19 cellular contexts compared by ENCODE assay signal in the genomic region with DNA sequence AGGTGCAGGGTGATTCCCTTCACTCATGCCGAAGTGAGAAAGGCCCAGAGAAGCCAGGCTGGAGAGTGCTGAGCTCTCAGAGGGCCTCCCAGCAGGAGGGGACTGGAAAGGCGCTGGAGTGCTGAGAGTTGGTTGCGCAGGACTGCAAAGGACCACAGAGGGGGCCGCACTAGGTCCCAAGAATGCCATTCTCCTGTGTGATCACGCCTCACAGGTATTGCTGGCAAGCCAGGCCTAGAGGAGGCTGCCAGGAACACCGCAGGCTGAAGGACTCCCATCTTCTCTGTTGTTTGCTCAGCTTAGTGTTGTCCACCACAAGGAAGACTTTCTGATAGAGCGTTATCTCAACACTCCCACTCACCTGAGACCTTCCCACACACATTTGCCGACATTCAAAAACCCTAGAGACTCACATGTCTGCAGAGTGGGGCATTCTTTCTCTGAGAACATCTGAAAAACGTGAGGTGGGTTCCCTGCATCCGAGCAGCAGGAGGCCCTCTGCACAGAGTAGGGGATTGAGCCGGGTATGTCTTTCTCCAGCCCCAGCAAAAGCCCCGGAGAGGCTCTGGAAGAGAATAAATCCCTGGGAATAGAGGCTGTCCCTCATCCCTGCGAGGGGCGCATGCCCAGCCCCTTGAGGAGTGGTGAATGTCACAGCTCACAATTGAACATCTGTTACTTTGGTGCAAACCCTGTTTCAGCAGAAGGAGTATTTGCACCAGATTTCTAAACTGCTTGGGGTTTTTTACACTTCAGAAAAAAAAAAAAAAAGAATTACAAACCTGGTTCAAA.
A peak's percentile ranks its signal among the peaks of the same experiment; 100 is the strongest.
DNase-seq lines count a peak whose midpoint lies in the region; ATAC-seq, FAIRE-seq and TF ChIP-seq lines count a peak whose summit lies in the region.
"Had no signal": no experiment of that assay in that cellular context is flagged by ENCODE, and none has a peak within 500 bp of the region (broad histone marks: within the 10 kb centered on the region; RNA-seq: fewer than 3 reads in every experiment).

No MANE protein-coding gene starts in this region.

- FAIRE-seq in HepG2 (lab: Jason Lieb, UNC), result no peak
- FAIRE-seq: A204.1, RCC 7860 had no signal

- H3K27me3 ChIP-seq in WERI-Rb-1 (ENCODE audit: insufficient read depth, low read depth, severe bottlenecking) (no peaks in the 10 kb centered on the region), HepG2 (ENCODE audit: control insufficient read depth in 1 of 2, insufficient read depth in 2 of 2, low read length in 2 of 2) (no peaks in the 10 kb centered on the region)

- no peak overlapping the region for H3K9ac ChIP-seq in HepG2 (ENCODE audit: insufficient read depth, low read depth, low read length)

- TF ChIP-seq POLR2A in HepG2 (IDR thresholded peaks at IDR 0.05; ENCODE audit: insufficient read depth in 1 of 2, low read depth in 2 of 2, low read length in 2 of 2), result no peak

- H2AFZ ChIP-seq in HepG2 (ENCODE audit: low read length), result no peak overlapping the region

- intact Hi-C loops in HepG2 (cut with micrococcal nuclease; ENCODE audit: unreplicated experiment), result no loop called here

- H3K36me3 ChIP-seq in WERI-Rb-1, result no peaks in the 10 kb centered on the region
- no peaks in the 10 kb centered on the region for H3K36me3 ChIP-seq in HepG2 (replicated peaks in 1 of 2; ENCODE audit: control insufficient read depth in 1 of 2, insufficient read depth in 2 of 2, low read length in 2 of 2)

- TF ChIP-seq RAD21 in HepG2 (CRISPR knock-in tag; IDR thresholded peaks at IDR 0.05), result no peak

- H3K4me3 ChIP-seq in WERI-Rb-1 (ENCODE audit: low read depth, low read length) (no peak overlapping the region), HepG2 (replicated peaks in 1 of 3; ENCODE audit: insufficient read depth in 1 of 3, low read depth in 2 of 3, low read length in 3 of 3) (peak overlapping the region in 1 of 3 experiments; percentile 5; a peak in 1 of 6 replicates)

- ATAC-seq in HepG2 (peak; percentile 80), GM19395 (IDR thresholded peaks at IDR 0.05; ENCODE audit: unreplicated experiment) (no peak), HG02840 (IDR thresholded peaks at IDR 0.05; ENCODE audit: low FRiP score, unreplicated experiment) (no peak)

- CTCF ChIA-PET in HepG2 (lab: Yijun Ruan, JAX; ENCODE audit: low intra/inter-chr PET ratio, low total read pairs), result no interaction called here

- no TSS peak for BruUV-seq in HepG2 (replicated peaks; lab: Mats Ljungman, UMichigan)

- peaks cover 22% of the 10 kb centered on the region for H3K4me1 ChIP-seq in HepG2 (ENCODE audit: insufficient read depth, low read length)
- H3K4me1 ChIP-seq: Caco-2 had no signal

- H3K79me2 ChIP-seq in HepG2 (ENCODE audit: insufficient read depth, low read length), result no peaks in the 10 kb centered on the region

- POLR2A ChIA-PET in HepG2 (lab: Yijun Ruan, JAX), result no interaction called here

- WGBS in HepG2 (ENCODE audit: low lambda C conversion rate), result 29% methylated on average over 12 of the region's 14 CpGs

- no peaks in the 10 kb centered on the region for H3K9me3 ChIP-seq in WERI-Rb-1 (ENCODE audit: severe bottlenecking)
- no peaks in the 10 kb centered on the region for H3K9me3 ChIP-seq in HepG2 (ENCODE audit: low read length)

- H3K27ac ChIP-seq in WERI-Rb-1, result peak overlapping the region; percentile 13; the same call in 1 of the 2 replicates
- no peak overlapping the region for H3K27ac ChIP-seq in HepG2 (ENCODE audit: extremely low read length, insufficient read depth, low read length)

- peak overlapping the region; percentile 36; the same call in 1 of the 2 replicates for H3K4me2 ChIP-seq in HepG2 (ENCODE audit: low read depth, low read length)

- H4K20me1 ChIP-seq in HepG2 (ENCODE audit: insufficient read depth, low read length), result no peaks in the 10 kb centered on the region

- TF ChIP-seq EP300 in HepG2 (IDR thresholded peaks at IDR 0.05; ENCODE audit: low read depth in 2 of 2, low read length in 2 of 2), result no peak
- TF ChIP-seq EP300 in HepG2 (CRISPR knock-in tag; IDR thresholded peaks at IDR 0.05; ENCODE audit: borderline replicate concordance), result no peak

- TF ChIP-seq CTCF in WERI-Rb-1 (IDR thresholded peaks at IDR 0.05; ENCODE audit: low read depth, low read length) (no peak), HepG2 (CRISPR knock-in tag; IDR thresholded peaks at IDR 0.05) (no peak)

- in situ Hi-C loops in HepG2 (cut with HindIII; ENCODE audit: extremely low pct_ligation_motif_present, low pct_unique_long_range_greater_than_20kb), result no loop called here

- peak; percentile 12 for DNase-seq in Ammon's horn (ENCODE audit: low spot score)
- DNase-seq in NCI-H2171 (lab: John Stamatoyannopoulos, UW), result peak; percentile 59
- peak; percentile 86 for DNase-seq in WERI-Rb-1
- DNase-seq in HepG2 (ENCODE audit: low spot score), result no peak
- DNase-seq in NCI-H1417 (lab: John Stamatoyannopoulos, UW), result no peak
- DNase-seq in HuH-7.5 (ENCODE audit: low spot score), result no peak
- DNase-seq: Caco-2, DND-41, GF-D8, HFFc6, KG1, NCI-H1105, NCI-H2081 treated with DMSO at 0.1 percent for 48 hours, NCI-H226, SIG-M5 had no signal

TF ChIP-seq in HepG2, 621 proteins besides CTCF, POLR2A, EP300 and RAD21:
- TF ChIP-seq, protein P1, sequence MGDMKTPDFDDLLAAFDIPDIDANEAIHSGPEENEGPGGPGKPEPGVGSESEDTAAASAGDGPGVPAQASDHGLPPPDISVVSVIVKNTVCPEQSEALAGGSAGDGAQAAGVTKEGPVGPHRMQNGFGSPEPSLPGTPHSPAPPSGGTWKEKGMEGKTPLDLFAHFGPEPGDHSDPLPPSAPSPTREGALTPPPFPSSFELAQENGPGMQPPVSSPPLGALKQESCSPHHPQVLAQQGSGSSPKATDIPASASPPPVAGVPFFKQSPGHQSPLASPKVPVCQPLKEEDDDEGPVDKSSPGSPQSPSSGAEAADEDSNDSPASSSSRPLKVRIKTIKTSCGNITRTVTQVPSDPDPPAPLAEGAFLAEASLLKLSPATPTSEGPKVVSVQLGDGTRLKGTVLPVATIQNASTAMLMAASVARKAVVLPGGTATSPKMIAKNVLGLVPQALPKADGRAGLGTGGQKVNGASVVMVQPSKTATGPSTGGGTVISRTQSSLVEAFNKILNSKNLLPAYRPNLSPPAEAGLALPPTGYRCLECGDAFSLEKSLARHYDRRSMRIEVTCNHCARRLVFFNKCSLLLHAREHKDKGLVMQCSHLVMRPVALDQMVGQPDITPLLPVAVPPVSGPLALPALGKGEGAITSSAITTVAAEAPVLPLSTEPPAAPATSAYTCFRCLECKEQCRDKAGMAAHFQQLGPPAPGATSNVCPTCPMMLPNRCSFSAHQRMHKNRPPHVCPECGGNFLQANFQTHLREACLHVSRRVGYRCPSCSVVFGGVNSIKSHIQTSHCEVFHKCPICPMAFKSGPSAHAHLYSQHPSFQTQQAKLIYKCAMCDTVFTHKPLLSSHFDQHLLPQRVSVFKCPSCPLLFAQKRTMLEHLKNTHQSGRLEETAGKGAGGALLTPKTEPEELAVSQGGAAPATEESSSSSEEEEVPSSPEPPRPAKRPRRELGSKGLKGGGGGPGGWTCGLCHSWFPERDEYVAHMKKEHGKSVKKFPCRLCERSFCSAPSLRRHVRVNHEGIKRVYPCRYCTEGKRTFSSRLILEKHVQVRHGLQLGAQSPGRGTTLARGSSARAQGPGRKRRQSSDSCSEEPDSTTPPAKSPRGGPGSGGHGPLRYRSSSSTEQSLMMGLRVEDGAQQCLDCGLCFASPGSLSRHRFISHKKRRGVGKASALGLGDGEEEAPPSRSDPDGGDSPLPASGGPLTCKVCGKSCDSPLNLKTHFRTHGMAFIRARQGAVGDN (CRISPR knock-in tag; IDR thresholded peaks at IDR 0.05), result 0 out of 2 replicates have a peak, but pooled peaks have one; percentile 31
- TF ChIP-seq JDP2 (CRISPR knock-in tag; IDR thresholded peaks at IDR 0.05; ENCODE audit: borderline replicate concordance) (no peak), ZNF430 (CRISPR knock-in tag; IDR thresholded peaks at IDR 0.05) (no peak), FOSL1 (CRISPR knock-in tag; IDR thresholded peaks at IDR 0.05; ENCODE audit: borderline replicate concordance) (no peak), ZNF782 (CRISPR knock-in tag; IDR thresholded peaks at IDR 0.05; ENCODE audit: borderline replicate concordance) (no peak), ERF (CRISPR knock-in tag; IDR thresholded peaks at IDR 0.05) (no peak)
- TF ChIP-seq, protein P2, sequence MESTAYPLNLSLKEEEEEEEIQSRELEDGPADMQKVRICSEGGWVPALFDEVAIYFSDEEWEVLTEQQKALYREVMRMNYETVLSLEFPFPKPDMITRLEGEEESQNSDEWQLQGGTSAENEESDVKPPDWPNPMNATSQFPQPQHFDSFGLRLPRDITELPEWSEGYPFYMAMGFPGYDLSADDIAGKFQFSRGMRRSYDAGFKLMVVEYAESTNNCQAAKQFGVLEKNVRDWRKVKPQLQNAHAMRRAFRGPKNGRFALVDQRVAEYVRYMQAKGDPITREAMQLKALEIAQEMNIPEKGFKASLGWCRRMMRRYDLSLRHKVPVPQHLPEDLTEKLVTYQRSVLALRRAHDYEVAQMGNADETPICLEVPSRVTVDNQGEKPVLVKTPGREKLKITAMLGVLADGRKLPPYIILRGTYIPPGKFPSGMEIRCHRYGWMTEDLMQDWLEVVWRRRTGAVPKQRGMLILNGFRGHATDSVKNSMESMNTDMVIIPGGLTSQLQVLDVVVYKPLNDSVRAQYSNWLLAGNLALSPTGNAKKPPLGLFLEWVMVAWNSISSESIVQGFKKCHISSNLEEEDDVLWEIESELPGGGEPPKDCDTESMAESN (CRISPR knock-in tag; conservative IDR thresholded peaks at IDR 0.05), result no peak

Comparison
In these comparisons a context has a peak if more than half of its experiments do, and no peak if none do; other contexts are left out.
1. DNase-seq: peak in Ammon's horn (single experiment), NCI-H2171 (single experiment) and WERI-Rb-1 (single experiment); none in HepG2 (single experiment), NCI-H1417 (0 of 3) and HuH-7.5 (single experiment).